ENCODE assay signal across 8 cellular contexts in genomic region chr9:133348763-133349573, GRCh38. TPM values are rescaled to one million over a fixed set of nuclear protein-coding genes. Genes with fewer than 3 reads are reported as not detected.
DNase-seq lines count a peak whose midpoint lies in the region; ATAC-seq, FAIRE-seq and TF ChIP-seq lines count a peak whose summit lies in the region.

No MANE protein-coding gene starts in this region.

- H3K4me1 Mint-ChIP-seq in activated T-cell treated with anti-CD3 and anti-CD28 coated beads, Interleukin-2, amount 50 U/mL, for 72 hours (ENCODE audit: low read depth) = peaks cover 65% of the 10 kb centered on the region

- TSS peak; percentile 79 for BruUV-seq in GM12878 (replicated peaks; lab: Mats Ljungman, UMichigan)

- H3K9me3 ChIP-seq in GM12878 (replicated peaks; ENCODE audit: control insufficient read depth, insufficient read depth, low read length) (no peaks in the 10 kb centered on the region), transverse colon (no peaks in the 10 kb centered on the region)

- peak overlapping the region; percentile 96 for H3K27ac ChIP-seq in GM12878 (ENCODE audit: control insufficient read depth, insufficient read depth)
- H3K27ac ChIP-seq in transverse colon = peak overlapping the region; percentile 93 to 97 (median 94)

- intact Hi-C loops in GM12878 (cut with micrococcal nuclease; ENCODE audit: unreplicated experiment) = loop anchor here (5.0 kb wide), 1 partner anchor 128 kb away; the partner anchor contains the start of gene SLC2A6
- intact Hi-C loops in lower leg skin (cut with DNase I; ENCODE audit: low total_unique reads) = no loop called here
- intact Hi-C loops in transverse colon (cut with DNase I; ENCODE audit: low total_unique reads) = no loop called here

- peaks cover 47% of the 10 kb centered on the region for H3K79me2 ChIP-seq in GM12878 (ENCODE audit: control insufficient read depth, insufficient read depth, low read length)

- no peak for TF ChIP-seq RAD21 in GM12878 (IDR thresholded peaks at IDR 0.05; ENCODE audit: insufficient read depth, low read depth, low read length)

- no peak for TF ChIP-seq CTCF in GM12878 (IDR thresholded peaks at IDR 0.05 in 2 of 3, conservative IDR thresholded peaks at IDR 0.05 in 1 of 3; ENCODE audit: control insufficient read depth in 2 of 3, extremely low read depth in 1 of 3, insufficient read depth in 1 of 3, low read depth in 3 of 3, low read length in 3 of 3)
- TF ChIP-seq CTCF in lower leg skin (IDR thresholded peaks at IDR 0.05) = no peak
- TF ChIP-seq CTCF in transverse colon (IDR thresholded peaks at IDR 0.05) = no peak

- H3K4me2 ChIP-seq in GM12878 (ENCODE audit: control insufficient read depth, insufficient read depth) = peak overlapping the region; percentile 92

- peak overlapping the region; percentile 98 for H3K9ac ChIP-seq in GM12878 (ENCODE audit: control insufficient read depth, insufficient read depth, low read length)

- SMC1A ChIA-PET in GM12878 (lab: Charles Lee; ENCODE audit: uncharacterized antibody, unreplicated experiment) = no interaction called here

- WGBS in GM12878 (ENCODE audit: insufficient coverage, insufficient replicate concordance, low lambda C conversion rate, missing lambda C conversion rate) = under 1% methylated on average over 23 of the region's 23 CpGs
- WGBS in lower leg skin, 2 donors = 16 to 17% methylated on average over 23 of the region's 23 CpGs
- 18 to 28% methylated on average over 4 to 23 of the region's 23 CpGs for WGBS in transverse colon (ENCODE audit: low coverage in 1 of 2), 2 donors

- H3K4me1 ChIP-seq in GM12878 (ENCODE audit: control insufficient read depth, insufficient read depth, low read length) = peaks cover 12% of the 10 kb centered on the region
- H3K4me1 ChIP-seq in transverse colon = peaks cover 17 to 29% (median 25%) of the 10 kb centered on the region in 4 donors

- no peak for TF ChIP-seq EP300 in GM12878 (IDR thresholded peaks at IDR 0.05; ENCODE audit: borderline replicate concordance in 1 of 2, control insufficient read depth in 1 of 2, low read depth in 2 of 2, low read length in 2 of 2)
- no peak for TF ChIP-seq EP300 in transverse colon (IDR thresholded peaks at IDR 0.05; ENCODE audit: low read depth)

- H3K4me3 Mint-ChIP-seq in activated T-cell treated with anti-CD3 and anti-CD28 coated beads, Interleukin-2, amount 50 U/mL, for 72 hours = peak overlapping the region; percentile 98 to 100

- no peak for DNase-seq in activated T-cell treated with anti-CD3 and anti-CD28 coated beads, Interleukin-2, amount 50 U/mL, for 72 hours
- no peak for DNase-seq in activated T-cell treated with anti-CD3 and anti-CD28 coated beads, Interleukin-2, amount 50 U/mL, for 1 hour
- DNase-seq in GM12878 (ENCODE audit: low read depth, low spot score) (no peak), lower leg skin (ENCODE audit: low spot score in 2 of 2) (no peak), transverse colon (no peak), left lobe of liver (ENCODE audit: low spot score) (no peak)

- TF ChIP-seq POLR2A in GM12878 (IDR thresholded peaks at IDR 0.05; ENCODE audit: low read depth, low read length) = no peak; the same call in 1 of the 2 replicates
- no peak for TF ChIP-seq POLR2A in lower leg skin (IDR thresholded peaks at IDR 0.05)
- TF ChIP-seq POLR2A in transverse colon (IDR thresholded peaks at IDR 0.05) = no peak

- H3K4me3 ChIP-seq in GM12878 (peak overlapping the region; percentile 100), lower leg skin (ENCODE audit: low read depth, poor library complexity, severe bottlenecking) (peak overlapping the region; percentile 100), transverse colon (peak overlapping the region; percentile 90 to 99 (median 98))

- RAD21 ChIA-PET in GM12878 (lab: Charles Lee; ENCODE audit: unreplicated experiment) = no interaction called here

- in situ Hi-C loops in GM12878 (cut with MboI) = no loop called here
- in situ Hi-C loops in transverse colon (cut with MboI; ENCODE audit: low pct_ligation_motif_present in 1 of 4, low pct_unique_long_range_greater_than_20kb in 1 of 4, low sequenced_read_pairs in 3 of 4) = loop anchor here in 1 of 4 donors (25.0 kb wide), 1 partner anchor 312 kb away; the partner anchor contains the start of gene GTF3C5

- CTCF ChIA-PET in GM12878 (lab: Yijun Ruan, JAX) = interaction anchor here (2.1 kb wide), 1 partner anchor 22 kb away, joined by 5 read pairs; no protein-coding TSS in a partner anchor

- POLR2A ChIA-PET in GM12878 (lab: Charles Lee) = interaction anchor here (0.6 to 2.9 kb wide), 4 partner anchors 14 to 73 kb away, joined by 3 to 12 read pairs (median 8); partner anchors contain the start of genes STKLD1 and SURF6

- ATAC-seq in activated T-cell treated with anti-CD3 and anti-CD28 coated beads, Interleukin-2, amount 50 U/mL, for 72 hours (replicated peaks in 1 of 2) = no peak
- ATAC-seq in GM12878 (no peak), left lobe of liver (no peak), HG02798 (IDR thresholded peaks at IDR 0.05; ENCODE audit: poor library complexity, unreplicated experiment) (no peak), GM18498 (IDR thresholded peaks at IDR 0.05; ENCODE audit: unreplicated experiment) (no peak)

- no peaks in the 10 kb centered on the region; the same call in 1 of the 2 replicates for H4K20me1 ChIP-seq in GM12878 (ENCODE audit: control insufficient read depth, insufficient read depth)

- H2AFZ ChIP-seq in GM12878 (ENCODE audit: control insufficient read depth, low read depth, low read length) = no peak overlapping the region

- no peaks in the 10 kb centered on the region for H3K27me3 ChIP-seq in GM12878 (replicated peaks in 1 of 2; ENCODE audit: control insufficient read depth in 2 of 2, insufficient read depth in 2 of 2, low read length in 1 of 2)
- no peaks in the 10 kb centered on the region for H3K27me3 ChIP-seq in transverse colon

- no peak for FAIRE-seq in GM12878 (lab: Jason Lieb, UNC)

- H3K27ac Mint-ChIP-seq in activated T-cell treated with anti-CD3 and anti-CD28 coated beads, Interleukin-2, amount 50 U/mL, for 72 hours = peak overlapping the region; percentile 98

- H3K36me3 ChIP-seq in GM12878 (ENCODE audit: control insufficient read depth in 2 of 2, insufficient read depth in 2 of 2, low read length in 1 of 2) = peaks cover 33 to 46% of the 10 kb centered on the region in 2 experiments
- H3K36me3 ChIP-seq in transverse colon = peaks cover 0 to 35% (median 11%) of the 10 kb centered on the region in 4 donors

- H3K27me3 Mint-ChIP-seq in activated T-cell treated with anti-CD3 and anti-CD28 coated beads, Interleukin-2, amount 50 U/mL, for 72 hours (ENCODE audit: low read depth) = no peaks in the 10 kb centered on the region

- H3K36me3 Mint-ChIP-seq in activated T-cell treated with anti-CD3 and anti-CD28 coated beads, Interleukin-2, amount 50 U/mL, for 72 hours (ENCODE audit: insufficient read depth in 2 of 2) = peaks cover 25 to 41% of the 10 kb centered on the region in 2 donors

- no peaks in the 10 kb centered on the region for H3K9me3 Mint-ChIP-seq in activated T-cell treated with anti-CD3 and anti-CD28 coated beads, Interleukin-2, amount 50 U/mL, for 72 hours

RNA-seq across cellular contexts. Expression of gene RPL7A, which starts 0.9 kb away (rescaled TPM):
- total RNA-seq in activated T-cell treated with anti-CD3 and anti-CD28 coated beads, Interleukin-2, amount 50 U/mL, for 72 hours = 1,000 to 10,000 TPM; 2,529 to 2,856 TPM
- 311 and 335 TPM in 2 replicates for total RNA-seq in GM12878 (2013; cell fraction: nucleolus; rRNA removed)
- 3,012 and 3,152 TPM in 2 replicates for total RNA-seq in GM12878 (2014; rRNA removed)
- 4,456 and 4,552 TPM in 2 replicates for total RNA-seq in GM12878 (2014; rRNA removed; fragmentation: Illumina TruSeq; extraction: Trizol)
- 3,952 and 4,036 TPM in 2 replicates for total RNA-seq in GM12878 (2021)
- 3,318 TPM for polyA plus RNA-seq in GM12878 (2011; ENCODE audit: low read depth)
- 2,241 and 2,769 TPM in 2 replicates for polyA plus RNA-seq in GM12878 (2011; rRNA removed)
- 3,977 and 4,009 TPM in 2 replicates for polyA plus RNA-seq in GM12878 (2011; cell fraction: cytosol; rRNA removed)
- polyA plus RNA-seq in GM12878 (2011; cell fraction: nucleus; rRNA removed) = 1,384 and 1,496 TPM in 2 replicates
- polyA plus RNA-seq in GM12878 (2012) = 3,660 and 4,993 TPM in 2 replicates
- 5,018 and 5,193 TPM in 2 replicates for polyA plus RNA-seq in GM12878 (2014; fragmentation: Illumina TruSeq; extraction: Trizol)
- 1,000 to 10,000 TPM; 3,258 to 3,500 TPM for polyA plus RNA-seq in GM12878 (2014; fragmentation: Nextera tagmentation; extraction: Ambion mirVana)
- 3,393 and 3,435 TPM in 2 replicates for polyA plus RNA-seq in GM12878 (2014; rRNA removed)
- polyA plus RNA-seq in GM12878 (2016; fragmentation: Nextera tagmentation; extraction: Ambion mirVana) = 100 to 1,000 TPM; 917 to 932 TPM
- polyA minus RNA-seq in GM12878 (2011; rRNA and poly(A)+ RNA removed) = 2,559 and 3,565 TPM in 2 replicates
- polyA minus RNA-seq in GM12878 (2011; cell fraction: cytosol; rRNA and poly(A)+ RNA removed) = 727 and 817 TPM in 2 replicates
- 270 and 379 TPM in 2 replicates for polyA minus RNA-seq in GM12878 (2011; cell fraction: nucleus; rRNA and poly(A)+ RNA removed)
- total RNA-seq in lower leg skin = 1,000 to 10,000 TPM; 2,005 to 2,991 (median 2,631) TPM
- 1,000 to 10,000 TPM in 2 of 4 donors, 100 to 1,000 TPM in 2; 725 to 1,490 (median 1,034) TPM for total RNA-seq in transverse colon
- 609 TPM for total RNA-seq in left lobe of liver

RNA-seq across cellular contexts. Expression of gene MED22, which starts 1.0 kb away (rescaled TPM):
- 10 to 100 TPM; 27.4 to 31.5 TPM for total RNA-seq in activated T-cell treated with anti-CD3 and anti-CD28 coated beads, Interleukin-2, amount 50 U/mL, for 72 hours
- total RNA-seq in GM12878 (2013; cell fraction: nucleolus; rRNA removed) = 63.8 and 82.8 TPM in 2 replicates
- total RNA-seq in GM12878 (2014; rRNA removed) (21.5 and 25.5 TPM in 2 replicates), GM12878 (2014; rRNA removed; fragmentation: Illumina TruSeq; extraction: Trizol) (13.4 and 15.4 TPM in 2 replicates), GM12878 (2021) (31.8 and 35.4 TPM in 2 replicates), lower leg skin (10 to 100 TPM; 12.3 to 31.1 (median 26.9) TPM), transverse colon (10 to 100 TPM; 21.5 to 50.5 (median 25.4) TPM), left lobe of liver (10.3 TPM)
- polyA plus RNA-seq in GM12878 (2011; ENCODE audit: low read depth) = 7.7 TPM
- polyA plus RNA-seq in GM12878 (2011; rRNA removed) (10.6 and 26.1 TPM in 2 replicates), GM12878 (2014; fragmentation: Illumina TruSeq; extraction: Trizol) (6.2 and 15.0 TPM in 2 replicates), GM12878 (2014; fragmentation: Nextera tagmentation; extraction: Ambion mirVana) (1 to 10 TPM; 1.4 to 3.4 TPM), GM12878 (2014; rRNA removed) (42.0 and 42.1 TPM in 2 replicates), GM12878 (2016; fragmentation: Nextera tagmentation; extraction: Ambion mirVana) (10 to 100 TPM; 24.3 to 25.0 TPM)
- 25.1 and 37.3 TPM in 2 replicates for polyA plus RNA-seq in GM12878 (2011; cell fraction: cytosol; rRNA removed)
- 70.4 and 74.5 TPM in 2 replicates for polyA plus RNA-seq in GM12878 (2011; cell fraction: nucleus; rRNA removed)
- 16.0 and 18.8 TPM in 2 replicates for polyA plus RNA-seq in GM12878 (2012)
- polyA minus RNA-seq in GM12878 (2011; rRNA and poly(A)+ RNA removed) = 20.9 and 24.1 TPM in 2 replicates
- 5.6 and 6.7 TPM in 2 replicates for polyA minus RNA-seq in GM12878 (2011; cell fraction: cytosol; rRNA and poly(A)+ RNA removed)
- 12.9 and 26.4 TPM in 2 replicates for polyA minus RNA-seq in GM12878 (2011; cell fraction: nucleus; rRNA and poly(A)+ RNA removed)

RNA-seq across cellular contexts. Expression of gene SURF1, which starts 7.3 kb away (rescaled TPM):
- 10 to 100 TPM; 32.7 to 33.4 TPM for total RNA-seq in activated T-cell treated with anti-CD3 and anti-CD28 coated beads, Interleukin-2, amount 50 U/mL, for 72 hours
- 4.2 and 4.7 TPM in 2 replicates for total RNA-seq in GM12878 (2013; cell fraction: nucleolus; rRNA removed)
- total RNA-seq in GM12878 (2014; rRNA removed) (20.1 and 23.1 TPM in 2 replicates), GM12878 (2014; rRNA removed; fragmentation: Illumina TruSeq; extraction: Trizol) (17.7 and 17.9 TPM in 2 replicates), GM12878 (2021) (27.6 and 27.9 TPM in 2 replicates), lower leg skin (10 to 100 TPM; 20.1 to 54.3 (median 36.3) TPM), transverse colon (10 to 100 TPM; 14.2 to 66.1 (median 50.2) TPM), left lobe of liver (59.9 TPM)
- polyA plus RNA-seq in GM12878 (2011; ENCODE audit: low read depth) = 25.5 TPM
- polyA plus RNA-seq in GM12878 (2011; rRNA removed) (25.4 and 31.6 TPM in 2 replicates), GM12878 (2014; fragmentation: Illumina TruSeq; extraction: Trizol) (21.2 and 22.8 TPM in 2 replicates), GM12878 (2014; fragmentation: Nextera tagmentation; extraction: Ambion mirVana) (10 to 100 TPM; 19.2 to 34.6 TPM), GM12878 (2014; rRNA removed) (31.5 and 32.3 TPM in 2 replicates), GM12878 (2016; fragmentation: Nextera tagmentation; extraction: Ambion mirVana) (10 to 100 TPM; 45.6 to 46.4 TPM)
- polyA plus RNA-seq in GM12878 (2011; cell fraction: cytosol; rRNA removed) = 29.4 and 32.3 TPM in 2 replicates
- polyA plus RNA-seq in GM12878 (2011; cell fraction: nucleus; rRNA removed) = 37.9 and 49.3 TPM in 2 replicates
- polyA plus RNA-seq in GM12878 (2012) = 23.0 and 23.6 TPM in 2 replicates
- polyA minus RNA-seq in GM12878 (2011; rRNA and poly(A)+ RNA removed) = 11.6 and 20.0 TPM in 2 replicates
- 4.4 and 4.9 TPM in 2 replicates for polyA minus RNA-seq in GM12878 (2011; cell fraction: cytosol; rRNA and poly(A)+ RNA removed)
- 6.4 and 7.1 TPM in 2 replicates for polyA minus RNA-seq in GM12878 (2011; cell fraction: nucleus; rRNA and poly(A)+ RNA removed)

RNA-seq across cellular contexts. Expression of gene SURF2, which starts 7.4 kb away (rescaled TPM):
- total RNA-seq in activated T-cell treated with anti-CD3 and anti-CD28 coated beads, Interleukin-2, amount 50 U/mL, for 72 hours = 10 to 100 TPM; 14.7 to 19.9 TPM
- 1.2 and 2.0 TPM in 2 replicates for total RNA-seq in GM12878 (2013; cell fraction: nucleolus; rRNA removed)
- total RNA-seq in GM12878 (2014; rRNA removed) = 25.6 and 31.3 TPM in 2 replicates
- 12.8 and 18.2 TPM in 2 replicates for total RNA-seq in GM12878 (2014; rRNA removed; fragmentation: Illumina TruSeq; extraction: Trizol)
- 19.4 and 23.4 TPM in 2 replicates for total RNA-seq in GM12878 (2021)
- polyA plus RNA-seq in GM12878 (2011; ENCODE audit: low read depth) = 5.2 TPM
- 7.5 and 12.1 TPM in 2 replicates for polyA plus RNA-seq in GM12878 (2011; rRNA removed)
- 15.4 and 20.1 TPM in 2 replicates for polyA plus RNA-seq in GM12878 (2011; cell fraction: cytosol; rRNA removed)
- polyA plus RNA-seq in GM12878 (2011; cell fraction: nucleus; rRNA removed) = 13.5 and 21.6 TPM in 2 replicates
- 15.3 and 18.6 TPM in 2 replicates for polyA plus RNA-seq in GM12878 (2012)
- 5.3 and 10.0 TPM in 2 replicates for polyA plus RNA-seq in GM12878 (2014; fragmentation: Illumina TruSeq; extraction: Trizol)
- 1 to 10 TPM; 4.0 to 7.6 TPM for polyA plus RNA-seq in GM12878 (2014; fragmentation: Nextera tagmentation; extraction: Ambion mirVana)
- 37.3 and 42.5 TPM in 2 replicates for polyA plus RNA-seq in GM12878 (2014; rRNA removed)
- polyA plus RNA-seq in GM12878 (2016; fragmentation: Nextera tagmentation; extraction: Ambion mirVana) = 10 to 100 TPM; 37.8 to 41.7 TPM
- 4.0 and 6.0 TPM in 2 replicates for polyA minus RNA-seq in GM12878 (2011; rRNA and poly(A)+ RNA removed)
- polyA minus RNA-seq in GM12878 (2011; cell fraction: cytosol; rRNA and poly(A)+ RNA removed) = 5.1 and 12.0 TPM in 2 replicates
- polyA minus RNA-seq in GM12878 (2011; cell fraction: nucleus; rRNA and poly(A)+ RNA removed) = 2.8 and 6.6 TPM in 2 replicates
- total RNA-seq in lower leg skin = 10 to 100 TPM; 31.2 to 40.7 (median 35.4) TPM
- 10 to 100 TPM in 3 of 4 donors, 1 to 10 TPM in 1; 3.7 to 21.4 (median 17.9) TPM for total RNA-seq in transverse colon
- 9.0 TPM for total RNA-seq in left lobe of liver

RNA-seq across cellular contexts. Expression of gene SURF6, which starts 13.0 kb away (rescaled TPM):
- 10 to 100 TPM; 13.7 to 14.0 TPM for total RNA-seq in activated T-cell treated with anti-CD3 and anti-CD28 coated beads, Interleukin-2, amount 50 U/mL, for 72 hours
- 17.7 and 19.0 TPM in 2 replicates for total RNA-seq in GM12878 (2013; cell fraction: nucleolus; rRNA removed)
- total RNA-seq in GM12878 (2014; rRNA removed) (18.5 and 18.8 TPM in 2 replicates), GM12878 (2014; rRNA removed; fragmentation: Illumina TruSeq; extraction: Trizol) (10.7 and 11.4 TPM in 2 replicates), GM12878 (2021) (25.7 and 27.2 TPM in 2 replicates), lower leg skin (10 to 100 TPM; 21.7 to 37.4 (median 27.4) TPM), transverse colon (10 to 100 TPM; 18.1 to 61.3 (median 22.5) TPM), left lobe of liver (9.7 TPM)
- polyA plus RNA-seq in GM12878 (2011; ENCODE audit: low read depth) = 4.6 TPM
- polyA plus RNA-seq in GM12878 (2011; rRNA removed) (5.8 and 8.7 TPM in 2 replicates), GM12878 (2014; fragmentation: Illumina TruSeq; extraction: Trizol) (5.4 and 9.4 TPM in 2 replicates), GM12878 (2014; fragmentation: Nextera tagmentation; extraction: Ambion mirVana) (1 to 10 TPM; 2.2 to 3.0 TPM), GM12878 (2014; rRNA removed) (23.0 and 23.2 TPM in 2 replicates), GM12878 (2016; fragmentation: Nextera tagmentation; extraction: Ambion mirVana) (10 to 100 TPM; 24.6 to 26.4 TPM)
- polyA plus RNA-seq in GM12878 (2011; cell fraction: cytosol; rRNA removed) = 8.8 and 16.7 TPM in 2 replicates
- polyA plus RNA-seq in GM12878 (2011; cell fraction: nucleus; rRNA removed) = 14.9 and 25.2 TPM in 2 replicates
- 15.2 and 15.3 TPM in 2 replicates for polyA plus RNA-seq in GM12878 (2012)
- polyA minus RNA-seq in GM12878 (2011; rRNA and poly(A)+ RNA removed) = 4.5 and 5.9 TPM in 2 replicates
- polyA minus RNA-seq in GM12878 (2011; cell fraction: cytosol; rRNA and poly(A)+ RNA removed) = 3.1 and 3.2 TPM in 2 replicates
- 3.9 and 5.5 TPM in 2 replicates for polyA minus RNA-seq in GM12878 (2011; cell fraction: nucleus; rRNA and poly(A)+ RNA removed)
